ENCODE assay signal across 8 cellular contexts in genomic region chr14:90060965-90061848, GRCh38. TPM values are rescaled to one million over a fixed set of nuclear protein-coding genes. Genes with fewer than 3 reads are reported as not detected.
DNase-seq lines count a peak whose midpoint lies in the region; ATAC-seq and TF ChIP-seq lines count a peak whose summit lies in the region.

No MANE protein-coding gene starts in this region.

- no peak for TF ChIP-seq CTCF in Calu3 (IDR thresholded peaks at IDR 0.05; ENCODE audit: unreplicated experiment)
- TF ChIP-seq CTCF in fibroblast of pulmonary artery (IDR thresholded peaks at IDR 0.05; ENCODE audit: low read length, missing control alignments): no peak
- TF ChIP-seq CTCF in osteoblast (IDR thresholded peaks at IDR 0.05; ENCODE audit: extremely low read depth, low read depth, low read length): no peak

- no peaks in the 10 kb centered on the region for H4K20me1 ChIP-seq in osteoblast (ENCODE audit: insufficient read depth, low read length)

- H3K4me2 ChIP-seq in osteoblast (ENCODE audit: insufficient read depth, low read length): peak overlapping the region; percentile 91

- H3K36me3 Mint-ChIP-seq in Calu3 (ENCODE audit: insufficient read depth, unreplicated experiment): peaks cover 11% of the 10 kb centered on the region

- peaks cover 21% of the 10 kb centered on the region for H3K4me1 ChIP-seq in SJSA1 (replicated peaks)
- no peaks in the 10 kb centered on the region for H3K4me1 ChIP-seq in osteoblast (ENCODE audit: insufficient read depth, low read length)

- H3K4me3 ChIP-seq in SJSA1: peak overlapping the region; percentile 35
- H3K4me3 ChIP-seq in fibroblast of pulmonary artery (replicated peaks; ENCODE audit: low read depth, low read length): peak overlapping the region; percentile 40
- H3K4me3 ChIP-seq in osteoblast (ENCODE audit: insufficient read depth, low read length): peak overlapping the region; percentile 73

- DNase-seq in Calu3 (peak; percentile 6), SJSA1 (ENCODE audit: low read depth in 1 of 2, low spot score in 2 of 2) (no peak), fibroblast of pulmonary artery (ENCODE audit: low read depth) (no peak), osteoblast (ENCODE audit: insufficient read length, low spot score, missing footprints) (no peak), SKM-1 treated with dmso at 0.1 percent for 144 hours (lab: John Stamatoyannopoulos, UW; ENCODE audit: unreplicated experiment) (no peak), kidney glomerular epithelial cell (lab: John Stamatoyannopoulos, UW) (no peak)

- H3K27ac ChIP-seq in SJSA1: no peak overlapping the region
- no peak overlapping the region for H3K27ac ChIP-seq in osteoblast (ENCODE audit: low read depth, low read length)

- no peaks in the 10 kb centered on the region for H3K9me3 ChIP-seq in SJSA1 (replicated peaks)
- H3K9me3 ChIP-seq in osteoblast (ENCODE audit: low read depth, low read length): no peaks in the 10 kb centered on the region

- no peaks in the 10 kb centered on the region for H3K36me3 ChIP-seq in SJSA1
- H3K36me3 ChIP-seq in osteoblast (ENCODE audit: insufficient read depth, low read length): no peaks in the 10 kb centered on the region

- H3K79me2 ChIP-seq in osteoblast (ENCODE audit: insufficient read depth, low read length): no peaks in the 10 kb centered on the region

- no peaks in the 10 kb centered on the region for H3K9me3 Mint-ChIP-seq in Calu3 (ENCODE audit: low read depth, unreplicated experiment)

- CTCF ChIA-PET in Calu3 (lab: Charles Lee): no interaction called here

- intact Hi-C loops in Calu3 (cut with micrococcal nuclease; ENCODE audit: unreplicated experiment): no loop called here

- no TSS peak for BruUV-seq in Calu3 (replicated peaks; lab: Mats Ljungman, UMichigan)

- H3K27me3 Mint-ChIP-seq in Calu3 (ENCODE audit: unreplicated experiment): peaks cover 58% of the 10 kb centered on the region

- H3K27ac Mint-ChIP-seq in Calu3 (ENCODE audit: unreplicated experiment): no peak overlapping the region

- peak overlapping the region; percentile 75 for H3K4me3 Mint-ChIP-seq in Calu3 (ENCODE audit: low read depth, unreplicated experiment)

- ATAC-seq in GM21723 (IDR thresholded peaks at IDR 0.05; ENCODE audit: unreplicated experiment) (peak; percentile 19), HG02870 (IDR thresholded peaks at IDR 0.05; ENCODE audit: unreplicated experiment) (no peak)

- peaks cover 78% of the 10 kb centered on the region for H3K27me3 ChIP-seq in SJSA1 (replicated peaks)
- H3K27me3 ChIP-seq in osteoblast (ENCODE audit: insufficient read depth, low read length): peaks cover 88% of the 10 kb centered on the region

- H2AFZ ChIP-seq in osteoblast (ENCODE audit: low read length): peak overlapping the region; percentile 87

- peaks cover 21% of the 10 kb centered on the region for H3K4me1 Mint-ChIP-seq in Calu3 (ENCODE audit: low read depth, unreplicated experiment)

RNA-seq across cellular contexts. Expression of gene KCNK13, which starts 0.6 kb away (rescaled TPM):
- total RNA-seq in Calu3 (2022): not detected in 2 replicates
- total RNA-seq in SJSA1 (2014; rRNA removed; shearing (Covaris generic)): 0.05 TPM in 1 of 2 replicates, not detected in the other
- total RNA-seq in osteoblast: not detected in 2 replicates
